37 cellular contexts compared by ENCODE assay signal in genomic region chr1:240866724-240867123, GRCh38.
"Had no signal": no experiment of that assay in that cellular context is flagged by ENCODE, and none has a peak within 500 bp of the region (broad histone marks: within the 10 kb centered on the region; RNA-seq: fewer than 3 reads in every experiment).

No MANE protein-coding gene starts in this region.

- H3K27ac ChIP-seq: adrenal gland, ascending aorta, body of pancreas, brain microvascular endothelial cell, breast epithelium, cardiac muscle cell had no signal

- H3K27me3 ChIP-seq: adrenal gland, ascending aorta, body of pancreas, brain microvascular endothelial cell, breast epithelium, cardiac muscle cell had no signal

- H3K27ac Mint-ChIP-seq: activated naive CD4-positive, alpha-beta T cell treated with anti-CD3 and anti-CD28 coated beads for 36 hours; activated naive CD4-positive, alpha-beta T cell treated with anti-CD3 and anti-CD28 coated beads, Interleukin-2, amount 10 ng/mL, durations not matched to agents 7 days and 5 days; activated naive CD4-positive, alpha-beta T cell treated with anti-CD3 and anti-CD28 coated beads, Interleukin-2, amount 50 U/mL, for 24 hours; activated naive CD4-positive, alpha-beta T cell treated with anti-CD3 and anti-CD28 coated beads, Interleukin-2, amount 50 U/mL, for 72 hours; activated naive CD8-positive, alpha-beta T cell; activated naive CD8-positive, alpha-beta T cell treated with anti-CD3 and anti-CD28 coated beads for 36 hours; activated naive CD8-positive, alpha-beta T cell treated with anti-CD3 and anti-CD28 coated beads, Interleukin-2, amount 10 ng/mL, durations not matched to agents 7 days and 5 days; activated naive CD8-positive, alpha-beta T cell treated with anti-CD3 and anti-CD28 coated beads, Interleukin-2, amount 50 U/mL, for 24 hours; activated T-cell treated with anti-CD3 and anti-CD28 coated beads, Interleukin-2, amount 50 U/mL, for 24 hours; activated T-cell treated with anti-CD3 and anti-CD28 coated beads, Interleukin-2, amount 50 U/mL, for 72 hours; activated T-helper 1 cell treated with anti-CD3 and anti-CD28 coated beads, Interleukin-12 subunit alpha, Interleukin-12 subunit beta, Interleukin-2, Interleukin-4 antibody, amounts not matched to agents 30 ng/mL and 10 ng/mL and 1 ng/mL, durations not matched to agents 14 hours and 24 hours and 36 hours; activated T-helper 17 cell treated with anti-CD3 and anti-CD28 coated beads, Interleukin-2, amount 50 U/mL, for 72 hours; activated T-helper 2 cell treated with anti-CD3 and anti-CD28 coated beads, Interferon-gamma antibody, Interleukin-2, Interleukin-4, amounts not matched to agents 10 μg/mL and 5 μg/mL and 100 μg/mL, durations not matched to agents 14 hours and 24 hours and 36 hours; brain had no signal

- H3K9me3 ChIP-seq: adrenal gland, ascending aorta, body of pancreas, breast epithelium had no signal

- H3K9me3 Mint-ChIP-seq: activated naive CD4-positive, alpha-beta T cell treated with anti-CD3 and anti-CD28 coated beads for 36 hours; activated naive CD4-positive, alpha-beta T cell treated with anti-CD3 and anti-CD28 coated beads, Interleukin-2, amount 50 U/mL, for 24 hours; activated naive CD4-positive, alpha-beta T cell treated with anti-CD3 and anti-CD28 coated beads, Interleukin-2, amount 50 U/mL, for 72 hours; activated naive CD8-positive, alpha-beta T cell treated with anti-CD3 and anti-CD28 coated beads for 36 hours; activated naive CD8-positive, alpha-beta T cell treated with anti-CD3 and anti-CD28 coated beads, Interleukin-2, amount 10 ng/mL, durations not matched to agents 7 days and 5 days; activated naive CD8-positive, alpha-beta T cell treated with anti-CD3 and anti-CD28 coated beads, Interleukin-2, amount 50 U/mL, for 24 hours; activated T-cell treated with anti-CD3 and anti-CD28 coated beads, Interleukin-2, amount 50 U/mL, for 24 hours; activated T-cell treated with anti-CD3 and anti-CD28 coated beads, Interleukin-2, amount 50 U/mL, for 4 hours; activated T-helper 17 cell treated with anti-CD3 and anti-CD28 coated beads, Interleukin-2, amount 50 U/mL, for 72 hours; activated T-helper 2 cell treated with anti-CD3 and anti-CD28 coated beads, Interferon-gamma antibody, Interleukin-2, Interleukin-4, amounts not matched to agents 10 μg/mL and 5 μg/mL and 100 μg/mL, durations not matched to agents 14 hours and 24 hours and 36 hours; brain had no signal

- ATAC-seq: activated naive CD4-positive, alpha-beta T cell treated with anti-CD3 and anti-CD28 coated beads, Interleukin-2, amount 50 U/mL, for 72 hours; activated naive CD8-positive, alpha-beta T cell treated with anti-CD3 and anti-CD28 coated beads, Interleukin-2, amount 50 U/mL, for 24 hours; activated T-cell treated with anti-CD3 and anti-CD28 coated beads, Interleukin-2, amount 50 U/mL, for 4 hours; activated T-cell treated with anti-CD3 and anti-CD28 coated beads, Interleukin-2, amount 50 U/mL, for 72 hours; activated T-helper 17 cell treated with anti-CD3 and anti-CD28 coated beads, Interleukin-2, amount 50 U/mL, for 72 hours; body of pancreas had no signal

- H3K36me3 ChIP-seq: adrenal gland, ascending aorta, brain microvascular endothelial cell, breast epithelium, cardiac muscle cell had no signal

- H3K4me1 Mint-ChIP-seq: activated naive CD4-positive, alpha-beta T cell treated with anti-CD3 and anti-CD28 coated beads, Interleukin-2, amount 10 ng/mL, durations not matched to agents 7 days and 5 days; activated naive CD4-positive, alpha-beta T cell treated with anti-CD3 and anti-CD28 coated beads, Interleukin-2, amount 50 U/mL, for 24 hours; activated naive CD8-positive, alpha-beta T cell treated with anti-CD3 and anti-CD28 coated beads for 36 hours; activated naive CD8-positive, alpha-beta T cell treated with anti-CD3 and anti-CD28 coated beads, Interleukin-2, amount 10 ng/mL, durations not matched to agents 7 days and 5 days; activated naive CD8-positive, alpha-beta T cell treated with anti-CD3 and anti-CD28 coated beads, Interleukin-2, amount 50 U/mL, for 24 hours; activated T-helper 17 cell treated with anti-CD3 and anti-CD28 coated beads, Interleukin-2, amount 50 U/mL, for 72 hours; brain; central memory CD8-positive, alpha-beta T cell had no signal

- H3K27me3 Mint-ChIP-seq: activated naive CD4-positive, alpha-beta T cell treated with anti-CD3 and anti-CD28 coated beads, Interleukin-2, amount 10 ng/mL, durations not matched to agents 7 days and 5 days; activated naive CD4-positive, alpha-beta T cell treated with anti-CD3 and anti-CD28 coated beads, Interleukin-2, amount 50 U/mL, for 24 hours; activated naive CD8-positive, alpha-beta T cell treated with anti-CD3 and anti-CD28 coated beads for 36 hours; activated naive CD8-positive, alpha-beta T cell treated with anti-CD3 and anti-CD28 coated beads, Interleukin-2, amount 10 ng/mL, durations not matched to agents 7 days and 5 days; activated naive CD8-positive, alpha-beta T cell treated with anti-CD3 and anti-CD28 coated beads, Interleukin-2, amount 50 U/mL, for 24 hours; activated T-cell treated with anti-CD3 and anti-CD28 coated beads, Interleukin-2, amount 50 U/mL, for 24 hours; activated T-helper 17 cell treated with anti-CD3 and anti-CD28 coated beads, Interleukin-2, amount 50 U/mL, for 72 hours; brain; central memory CD8-positive, alpha-beta T cell had no signal

- DNase-seq: activated effector memory CD4-positive, alpha-beta T cell treated with anti-CD3 and anti-CD28 coated beads, Interleukin-2, amount 50 U/mL, for 16 hours; activated effector memory CD4-positive, alpha-beta T cell treated with Interleukin-2 at 50 U/mL for 16 hours; activated gamma-delta T cell; activated gamma-delta T cell treated with Interleukin-2 at 50 U/mL for 16 hours; activated naive CD4-positive, alpha-beta T cell; activated naive CD4-positive, alpha-beta T cell treated with anti-CD3 and anti-CD28 coated beads for 36 hours; activated naive CD4-positive, alpha-beta T cell treated with anti-CD3 and anti-CD28 coated beads, Interleukin-2, amount 10 ng/mL, durations not matched to agents 7 days and 5 days; activated naive CD4-positive, alpha-beta T cell treated with anti-CD3 and anti-CD28 coated beads, Interleukin-2, amount 50 U/mL, for 16 hours; activated naive CD4-positive, alpha-beta T cell treated with Interleukin-2 at 50 U/mL for 16 hours; activated naive CD8-positive, alpha-beta T cell treated with anti-CD3 and anti-CD28 coated beads for 36 hours; activated naive CD8-positive, alpha-beta T cell treated with anti-CD3 and anti-CD28 coated beads, Interleukin-2, amount 10 ng/mL, durations not matched to agents 7 days and 5 days; activated naive CD8-positive, alpha-beta T cell treated with anti-CD3 and anti-CD28 coated beads, Interleukin-2, amount 50 U/mL, for 24 hours; activated T-cell treated with anti-CD3 and anti-CD28 coated beads, Interleukin-2, amount 50 U/mL, for 1 hour; activated T-cell treated with anti-CD3 and anti-CD28 coated beads, Interleukin-2, amount 50 U/mL, for 24 hours; activated T-cell treated with anti-CD3 and anti-CD28 coated beads, Interleukin-2, amount 50 U/mL, for 4 hours; activated T-cell treated with anti-CD3 and anti-CD28 coated beads, Interleukin-2, amount 50 U/mL, for 48 hours; activated T-cell treated with anti-CD3 and anti-CD28 coated beads, Interleukin-2, amount 50 U/mL, for 72 hours; adrenal gland; amniotic stem cell; amygdala; anterior cingulate cortex; aorta; brain microvascular endothelial cell; central memory CD4-positive, alpha-beta T cell; cerebellar nuclear complex had no signal

- H3K36me3 Mint-ChIP-seq: activated naive CD4-positive, alpha-beta T cell treated with anti-CD3 and anti-CD28 coated beads, Interleukin-2, amount 10 ng/mL, durations not matched to agents 7 days and 5 days; activated naive CD4-positive, alpha-beta T cell treated with anti-CD3 and anti-CD28 coated beads, Interleukin-2, amount 50 U/mL, for 24 hours; activated naive CD4-positive, alpha-beta T cell treated with anti-CD3 and anti-CD28 coated beads, Interleukin-2, amount 50 U/mL, for 72 hours; activated naive CD8-positive, alpha-beta T cell; activated naive CD8-positive, alpha-beta T cell treated with anti-CD3 and anti-CD28 coated beads for 36 hours; activated naive CD8-positive, alpha-beta T cell treated with anti-CD3 and anti-CD28 coated beads, Interleukin-2, amount 10 ng/mL, durations not matched to agents 7 days and 5 days; brain had no signal

- H3K4me3 ChIP-seq: adrenal gland, ascending aorta, body of pancreas, breast epithelium, cardiac muscle cell had no signal

- H3K4me3 Mint-ChIP-seq: activated naive CD4-positive, alpha-beta T cell treated with anti-CD3 and anti-CD28 coated beads for 36 hours; activated naive CD4-positive, alpha-beta T cell treated with anti-CD3 and anti-CD28 coated beads, Interleukin-2, amount 10 ng/mL, durations not matched to agents 7 days and 5 days; activated naive CD4-positive, alpha-beta T cell treated with anti-CD3 and anti-CD28 coated beads, Interleukin-2, amount 50 U/mL, for 24 hours; activated naive CD8-positive, alpha-beta T cell; activated naive CD8-positive, alpha-beta T cell treated with anti-CD3 and anti-CD28 coated beads for 36 hours; activated naive CD8-positive, alpha-beta T cell treated with anti-CD3 and anti-CD28 coated beads, Interleukin-2, amount 10 ng/mL, durations not matched to agents 7 days and 5 days; activated naive CD8-positive, alpha-beta T cell treated with anti-CD3 and anti-CD28 coated beads, Interleukin-2, amount 50 U/mL, for 24 hours; activated T-cell treated with anti-CD3 and anti-CD28 coated beads, Interleukin-2, amount 50 U/mL, for 24 hours; activated T-cell treated with anti-CD3 and anti-CD28 coated beads, Interleukin-2, amount 50 U/mL, for 4 hours; activated T-cell treated with anti-CD3 and anti-CD28 coated beads, Interleukin-2, amount 50 U/mL, for 72 hours; activated T-helper 1 cell treated with anti-CD3 and anti-CD28 coated beads, Interleukin-12 subunit alpha, Interleukin-12 subunit beta, Interleukin-2, Interleukin-4 antibody, amounts not matched to agents 30 ng/mL and 10 ng/mL and 1 ng/mL, durations not matched to agents 14 hours and 24 hours and 36 hours; activated T-helper 17 cell treated with anti-CD3 and anti-CD28 coated beads, Interleukin-2, amount 50 U/mL, for 72 hours; brain; central memory CD8-positive, alpha-beta T cell had no signal

- H3K4me1 ChIP-seq: adrenal gland, ascending aorta, body of pancreas, breast epithelium had no signal
